Comparison of ENCODE assay signal across 8 cellular contexts in genomic region chr7:70040971-70041766, GRCh38.
DNase-seq lines count a peak whose midpoint lies in the region; ATAC-seq and TF ChIP-seq lines count a peak whose summit lies in the region.
"Had no signal": no experiment of that assay in that cellular context is flagged by ENCODE, and none has a peak within 500 bp of the region (broad histone marks: within the 10 kb centered on the region; RNA-seq: fewer than 3 reads in every experiment).

No MANE protein-coding gene starts in this region.

- H3K27ac ChIP-seq in esophagus muscularis mucosa (replicated peaks in 1 of 4) (no peak overlapping the region), prostate gland (no peak overlapping the region)

- H3K9me3 ChIP-seq in esophagus muscularis mucosa: no peaks in the 10 kb centered on the region
- H3K9me3 ChIP-seq in prostate gland: no peaks in the 10 kb centered on the region

- no peaks in the 10 kb centered on the region for H3K36me3 ChIP-seq in esophagus muscularis mucosa
- H3K36me3 ChIP-seq in prostate gland: no peaks in the 10 kb centered on the region

- no peak for ATAC-seq in GM21423 (IDR thresholded peaks at IDR 0.05; ENCODE audit: unreplicated experiment)
- ATAC-seq in HG03139 (IDR thresholded peaks at IDR 0.05; ENCODE audit: unreplicated experiment): no peak

- TF ChIP-seq POLR2A in esophagus muscularis mucosa (IDR thresholded peaks at IDR 0.05; ENCODE audit: low read depth) (no peak), prostate gland (IDR thresholded peaks at IDR 0.05) (no peak)

- TF ChIP-seq EP300 in esophagus muscularis mucosa (IDR thresholded peaks at IDR 0.05): no peak

- H3K4me3 ChIP-seq in esophagus muscularis mucosa (no peak overlapping the region), prostate gland (no peak overlapping the region)

- intact Hi-C loops in esophagus muscularis mucosa (cut with DNase I) (loop anchor here (5.0 kb wide), 1 partner anchor 656 kb away; no protein-coding TSS in a partner anchor), prostate gland (cut with DNase I) (loop anchor here (2.0 to 5.0 kb wide), 2 partner anchors 121 to 656 kb away; no protein-coding TSS in a partner anchor)

- TF ChIP-seq CTCF in GM12873 (IDR thresholded peaks at IDR 0.05; ENCODE audit: insufficient read depth, low read depth, low read length, missing control alignments) (peak; percentile 27), esophagus muscularis mucosa (IDR thresholded peaks at IDR 0.05) (peak; percentile 38 to 56 (median 55)), prostate gland (IDR thresholded peaks at IDR 0.05) (peak in 3 of 4 experiments; percentile 21 to 49 (median 40))

- peaks cover 11 to 35% (median 23%) of the 10 kb centered on the region in 4 donors for H3K4me1 ChIP-seq in esophagus muscularis mucosa
- no peaks in the 10 kb centered on the region for H3K4me1 ChIP-seq in prostate gland (replicated peaks)

- H3K27me3 ChIP-seq in esophagus muscularis mucosa (no peaks in the 10 kb centered on the region), prostate gland (replicated peaks; ENCODE audit: insufficient read depth) (no peaks in the 10 kb centered on the region)

- DNase-seq in NCI-H460 (ENCODE audit: extremely low read depth, low read depth) (peak; percentile 20), esophagus muscularis mucosa (ENCODE audit: extremely low spot score) (no peak), prostate gland (ENCODE audit: low spot score) (no peak), GDM1 (lab: John Stamatoyannopoulos, UW) (no peak)
- DNase-seq: NCI-H1436 had no signal
